Comparison of ENCODE assay signal across 12 cellular contexts in the genomic region with DNA sequence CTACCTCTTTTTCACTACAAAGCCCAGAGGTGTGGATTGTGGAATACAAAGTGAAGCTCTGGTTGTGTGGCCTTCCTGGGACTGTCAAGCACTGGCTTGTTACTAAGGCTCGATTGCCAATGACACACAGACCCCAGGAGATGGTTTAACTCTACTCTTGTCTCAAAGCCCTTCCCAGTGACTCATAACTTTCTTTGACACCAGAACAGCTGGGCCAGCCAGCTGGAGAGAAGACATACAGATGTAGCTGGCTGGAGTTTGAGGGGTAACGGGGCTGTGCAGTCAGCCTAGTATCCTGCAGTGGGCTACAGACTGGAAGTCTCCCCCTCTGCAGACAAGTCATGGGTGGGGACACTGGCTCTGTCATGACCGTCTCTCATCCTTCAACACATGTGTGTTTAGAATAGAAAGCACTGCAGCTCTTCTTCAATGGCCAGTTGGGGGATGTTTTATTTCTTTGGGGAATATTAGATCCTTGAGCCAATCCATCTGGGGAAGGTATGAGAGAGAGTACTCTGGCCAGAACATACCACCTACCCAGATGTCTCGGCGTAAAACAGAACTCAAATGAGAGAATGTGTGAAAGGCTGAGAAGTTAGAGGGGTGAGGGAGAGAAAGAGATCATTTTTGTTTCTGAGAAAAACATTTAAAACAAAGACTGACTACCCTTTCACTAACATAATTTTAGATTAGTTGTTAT. TPM values are rescaled to one million over a fixed set of nuclear protein-coding genes. Genes with fewer than 3 reads are reported as not detected.
A peak's percentile ranks its signal among the peaks of the same experiment; 100 is the strongest.
DNase-seq lines count a peak whose midpoint lies in the region; ATAC-seq and TF ChIP-seq lines count a peak whose summit lies in the region.
"Had no signal": no experiment of that assay in that cellular context is flagged by ENCODE, and none has a peak within 500 bp of the region (broad histone marks: within the 10 kb centered on the region; RNA-seq: fewer than 3 reads in every experiment).

No MANE protein-coding gene starts in this region.

- H2AFZ ChIP-seq in GM23248 (no peak overlapping the region), mesenchymal stem cell (ENCODE audit: low read depth, low read length) (no peak overlapping the region), hepatocyte (no peak overlapping the region)

- H3K23ac ChIP-seq in mesenchymal stem cell (ENCODE audit: low read length in 2 of 2), result no peak overlapping the region

- peak; percentile 63 for ATAC-seq in GM18511 (IDR thresholded peaks at IDR 0.05; ENCODE audit: unreplicated experiment)

- peak overlapping the region; percentile 34 for H2AK5ac ChIP-seq in mesenchymal stem cell (ENCODE audit: low read length, severe bottlenecking)

- WGBS in GM23248 (ENCODE audit: low coverage in 1 of 2, low lambda C conversion rate in 2 of 2, missing lambda C conversion rate in 2 of 2), 2 experiments, result 37 to 39% methylated on average over 5 of the region's 5 CpGs
- 15% methylated on average over 2 of the region's 5 CpGs for WGBS in mesenchymal stem cell
- 85% methylated on average over 5 of the region's 5 CpGs for WGBS in hepatocyte (ENCODE audit: low lambda C conversion rate, missing lambda C conversion rate)

- no peak for TF ChIP-seq CTCF in hepatocyte (IDR thresholded peaks at IDR 0.05; ENCODE audit: poor library complexity)

- peak; percentile 2 for DNase-seq in GM23248
- DNase-seq in LHCN-M2 (ENCODE audit: low read depth), result peak; percentile 31
- peak; percentile 73 for DNase-seq in mesenchymal stem cell
- DNase-seq in hepatocyte (ENCODE audit: low spot score), result no peak
- DNase-seq in activated T-helper 2 cell treated with anti-CD3 and anti-CD28 coated beads, Interferon-gamma antibody, Interleukin-2, Interleukin-4, amounts not matched to agents 10 μg/mL and 5 μg/mL and 100 μg/mL, durations not matched to agents 14 hours and 24 hours and 36 hours (ENCODE audit: low spot score), result no peak
- no peak for DNase-seq in HCEC 1CT
- DNase-seq in A172 (ENCODE audit: low spot score), result no peak
- DNase-seq: CD8-positive, alpha-beta memory T cell; NCI-H187; stimulated activated CD4-positive, alpha-beta T cell treated with anti-CD3 and anti-CD28 coated beads, Interleukin-2, amount 100 ng/mL, for 48 hours had no signal

- H3K9me3 ChIP-seq in GM23248 (ENCODE audit: low read depth) (no peaks in the 10 kb centered on the region), mesenchymal stem cell (ENCODE audit: control insufficient read depth, low read length) (no peaks in the 10 kb centered on the region), hepatocyte (ENCODE audit: low read depth) (no peaks in the 10 kb centered on the region)

- no peaks in the 10 kb centered on the region for H3K27me3 ChIP-seq in GM23248 (replicated peaks; ENCODE audit: insufficient read depth)
- no peaks in the 10 kb centered on the region for H3K27me3 ChIP-seq in mesenchymal stem cell (ENCODE audit: control insufficient read depth in 1 of 2, insufficient read depth in 1 of 2, low read length in 2 of 2)
- no peaks in the 10 kb centered on the region for H3K27me3 ChIP-seq in hepatocyte

- no peaks in the 10 kb centered on the region for H3K4me1 Mint-ChIP-seq in activated T-helper 2 cell treated with anti-CD3 and anti-CD28 coated beads, Interferon-gamma antibody, Interleukin-2, Interleukin-4, amounts not matched to agents 10 μg/mL and 5 μg/mL and 100 μg/mL, durations not matched to agents 14 hours and 24 hours and 36 hours (ENCODE audit: low read depth)
- H3K4me1 Mint-ChIP-seq: CD8-positive, alpha-beta memory T cell had no signal

- H3K36me3 ChIP-seq in GM23248 (ENCODE audit: low read depth) (no peaks in the 10 kb centered on the region), mesenchymal stem cell (ENCODE audit: control insufficient read depth in 1 of 2, insufficient read depth in 2 of 2, low read depth in 1 of 2, low read length in 2 of 2) (no peaks in the 10 kb centered on the region), hepatocyte (replicated peaks; ENCODE audit: insufficient read depth, low read depth) (no peaks in the 10 kb centered on the region)

- H4K20me1 ChIP-seq in GM23248 (ENCODE audit: insufficient read depth) (no peaks in the 10 kb centered on the region), hepatocyte (ENCODE audit: insufficient read depth, poor library complexity, severe bottlenecking) (peaks cover 58% of the 10 kb centered on the region)

- H3K9ac ChIP-seq in GM23248 (no peak overlapping the region), mesenchymal stem cell (ENCODE audit: low read length) (no peak overlapping the region)

- no peak overlapping the region for H2BK120ac ChIP-seq in mesenchymal stem cell (ENCODE audit: low read depth, low read length)

- H2BK12ac ChIP-seq in mesenchymal stem cell (ENCODE audit: low read length in 2 of 2), result no peak overlapping the region

- no peaks in the 10 kb centered on the region for H3F3A ChIP-seq in GM23248 (ENCODE audit: insufficient read depth)

- in situ Hi-C loops in GM23248 (cut with MboI), result no loop called here

- H3K4me2 ChIP-seq in GM23248 (ENCODE audit: unreplicated experiment), result no peak overlapping the region
- H3K4me2 ChIP-seq in mesenchymal stem cell (ENCODE audit: low read length, poor library complexity, severe bottlenecking), result no peak overlapping the region
- H3K4me2 ChIP-seq in hepatocyte, result no peak overlapping the region

- no peak overlapping the region for H3K4ac ChIP-seq in mesenchymal stem cell (ENCODE audit: low read depth in 1 of 2, low read length in 2 of 2)

- H3K36me3 Mint-ChIP-seq in activated T-helper 2 cell treated with anti-CD3 and anti-CD28 coated beads, Interferon-gamma antibody, Interleukin-2, Interleukin-4, amounts not matched to agents 10 μg/mL and 5 μg/mL and 100 μg/mL, durations not matched to agents 14 hours and 24 hours and 36 hours (ENCODE audit: low read depth), result no peaks in the 10 kb centered on the region

- H4K8ac ChIP-seq in mesenchymal stem cell (ENCODE audit: low read length), result peak overlapping the region; percentile 14

- H3K4me3 Mint-ChIP-seq in activated T-helper 2 cell treated with anti-CD3 and anti-CD28 coated beads, Interferon-gamma antibody, Interleukin-2, Interleukin-4, amounts not matched to agents 10 μg/mL and 5 μg/mL and 100 μg/mL, durations not matched to agents 14 hours and 24 hours and 36 hours (ENCODE audit: low read depth), result no peak overlapping the region
- H3K4me3 Mint-ChIP-seq: CD8-positive, alpha-beta memory T cell had no signal

- H3K4me3 ChIP-seq in GM23248, result no peak overlapping the region
- peak overlapping the region in 1 of 2 experiments; percentile 18 for H3K4me3 ChIP-seq in mesenchymal stem cell (ENCODE audit: insufficient read depth in 1 of 2, low read depth in 1 of 2, low read length in 2 of 2)
- H3K4me3 ChIP-seq in hepatocyte, result no peak overlapping the region

- H3K4me1 ChIP-seq in GM23248 (ENCODE audit: insufficient read depth) (no peaks in the 10 kb centered on the region), mesenchymal stem cell (ENCODE audit: control insufficient read depth, insufficient read depth, low read depth, low read length) (peaks cover 3% of the 10 kb centered on the region), hepatocyte (ENCODE audit: insufficient read depth) (peaks cover 32% of the 10 kb centered on the region)

- H4K91ac ChIP-seq in mesenchymal stem cell (ENCODE audit: low read length), result no peak overlapping the region

- H3K27me3 Mint-ChIP-seq in activated T-helper 2 cell treated with anti-CD3 and anti-CD28 coated beads, Interferon-gamma antibody, Interleukin-2, Interleukin-4, amounts not matched to agents 10 μg/mL and 5 μg/mL and 100 μg/mL, durations not matched to agents 14 hours and 24 hours and 36 hours (ENCODE audit: low read depth), result peaks cover 1% of the 10 kb centered on the region
- H3K27me3 Mint-ChIP-seq: CD8-positive, alpha-beta memory T cell had no signal

- H3K9me3 Mint-ChIP-seq in activated T-helper 2 cell treated with anti-CD3 and anti-CD28 coated beads, Interferon-gamma antibody, Interleukin-2, Interleukin-4, amounts not matched to agents 10 μg/mL and 5 μg/mL and 100 μg/mL, durations not matched to agents 14 hours and 24 hours and 36 hours, result no peaks in the 10 kb centered on the region

- H3K9me2 ChIP-seq in GM23248 (ENCODE audit: insufficient read depth) (no peaks in the 10 kb centered on the region), hepatocyte (replicated peaks; ENCODE audit: insufficient read depth) (no peaks in the 10 kb centered on the region)

- intact Hi-C loops in activated T-helper 2 cell treated with anti-CD3 and anti-CD28 coated beads, Interferon-gamma antibody, Interleukin-2, Interleukin-4, amounts not matched to agents 10 μg/mL and 5 μg/mL and 100 μg/mL, durations not matched to agents 14 hours and 24 hours and 36 hours (cut with micrococcal nuclease), result no loop called here

- H3K27ac Mint-ChIP-seq in activated T-helper 2 cell treated with anti-CD3 and anti-CD28 coated beads, Interferon-gamma antibody, Interleukin-2, Interleukin-4, amounts not matched to agents 10 μg/mL and 5 μg/mL and 100 μg/mL, durations not matched to agents 14 hours and 24 hours and 36 hours, result no peak overlapping the region

- no peak overlapping the region for H3K27ac ChIP-seq in GM23248
- H3K27ac ChIP-seq in mesenchymal stem cell (ENCODE audit: low read length, poor library complexity, severe bottlenecking), result no peak overlapping the region
- H3K27ac ChIP-seq in hepatocyte, result no peak overlapping the region

- no peak overlapping the region for H3K14ac ChIP-seq in mesenchymal stem cell (ENCODE audit: low read length in 2 of 2)

- peaks cover 17% of the 10 kb centered on the region for H3K79me1 ChIP-seq in mesenchymal stem cell (replicated peaks; ENCODE audit: low read length, poor library complexity, severe bottlenecking)

- H2BK15ac ChIP-seq in mesenchymal stem cell (ENCODE audit: low read depth, poor library complexity, severe bottlenecking), result no peak overlapping the region

- no peak overlapping the region for H3K18ac ChIP-seq in mesenchymal stem cell (ENCODE audit: low read depth in 1 of 2, low read length in 2 of 2)

- H2BK5ac ChIP-seq in mesenchymal stem cell (ENCODE audit: low read depth, low read length, poor library complexity, severe bottlenecking), result no peak overlapping the region

- H3K79me2 ChIP-seq in GM23248 (ENCODE audit: insufficient read depth) (no peaks in the 10 kb centered on the region), hepatocyte (peaks cover 100% of the 10 kb centered on the region)

RNA-seq across cellular contexts. Expression of a gene that starts 53.3 kb away (rescaled TPM):
- total RNA-seq in GM23248 (2014; rRNA removed; shearing (Covaris generic)), result under 0.01 TPM in 1 of 2 replicates, not detected in the other
- polyA plus RNA-seq in GM23248 (2016; fragmentation: Nextera tagmentation; extraction: Ambion mirVana) (0.38 and 0.79 TPM in 2 replicates), hepatocyte (35.8 and 38.2 TPM in 2 replicates)
- total RNA-seq in LHCN-M2 (2014; rRNA removed) (0.13 TPM in 1 of 2 replicates, not detected in the other), hepatocyte (50.0 and 68.6 TPM in 2 replicates)
- polyA plus RNA-seq in LHCN-M2 (2012), result 0.23 TPM
- 8.8 TPM for polyA plus RNA-seq in mesenchymal stem cell (2013, experiment 1 of 2)
- polyA plus RNA-seq in mesenchymal stem cell (2013, experiment 2 of 2), result 8.0 TPM
- 0.67 TPM in 1 of 2 replicates, not detected in the other for total RNA-seq in activated T-helper 2 cell treated with anti-CD3 and anti-CD28 coated beads, Interferon-gamma antibody, Interleukin-2, Interleukin-4, amounts not matched to agents 10 μg/mL and 5 μg/mL and 100 μg/mL, durations not matched to agents 14 hours and 24 hours and 36 hours
- total RNA-seq in A172 (2014; rRNA removed; shearing (Covaris generic)), result 0.57 and 1.5 TPM in 2 replicates
- total RNA-seq: CD8-positive, alpha-beta memory T cell; OCI-LY7 had no signal

Comparison
In these comparisons a context has a peak if more than half of its experiments do, and no peak if none do; other contexts are left out.
1. DNase-seq: peak in GM23248 (single experiment), LHCN-M2 (single experiment) and mesenchymal stem cell (single experiment); none in hepatocyte (single experiment), activated T-helper 2 cell treated with anti-CD3 and anti-CD28 coated beads, Interferon-gamma antibody, Interleukin-2, Interleukin-4, amounts not matched to agents 10 μg/mL and 5 μg/mL and 100 μg/mL, durations not matched to agents 14 hours and 24 hours and 36 hours (single experiment), HCEC 1CT (single experiment) and A172 (single experiment).
2. RNA of a gene that starts 53.3 kb away (total RNA-seq): 50.0 to 68.6 TPM in hepatocyte; 0.57 to 1.5 TPM in A172, under 0.01 TPM in GM23248, 0.13 TPM in LHCN-M2 and 0.67 TPM in activated T-helper 2 cell treated with anti-CD3 and anti-CD28 coated beads, Interferon-gamma antibody, Interleukin-2, Interleukin-4, amounts not matched to agents 10 μg/mL and 5 μg/mL and 100 μg/mL, durations not matched to agents 14 hours and 24 hours and 36 hours; every median in the first group is over 10 times any median in the second.